ENCODE assay signal across 38 cellular contexts in genomic region chr12:94701711-94702110, GRCh38. TPM values are rescaled to one million over a fixed set of nuclear protein-coding genes. Genes with fewer than 3 reads are reported as not detected.
"Had no signal": no experiment of that assay in that cellular context is flagged by ENCODE, and none has a peak within 500 bp of the region (broad histone marks: within the 10 kb centered on the region; RNA-seq: fewer than 3 reads in every experiment).

No MANE protein-coding gene starts in this region.

- H3K9me3 Mint-ChIP-seq: activated B cell treated with CpG ODN at 0.5 μM for 24 hours; activated CD4-positive, alpha-beta memory T cell treated with anti-CD3 and anti-CD28 coated beads for 36 hours; activated CD4-positive, alpha-beta T cell treated with anti-CD3 and anti-CD28 coated beads, Interleukin-2, amount 10 ng/mL, durations not matched to agents 24 days and 14 days; activated CD8-positive, alpha-beta T cell treated with anti-CD3 and anti-CD28 coated beads for 36 hours; activated naive CD4-positive, alpha-beta T cell treated with anti-CD3 and anti-CD28 coated beads for 36 hours; activated naive CD4-positive, alpha-beta T cell treated with anti-CD3 and anti-CD28 coated beads, Interleukin-2, amount 50 U/mL, for 72 hours; activated naive CD8-positive, alpha-beta T cell treated with anti-CD3 and anti-CD28 coated beads for 36 hours; activated T-cell treated with anti-CD3 and anti-CD28 coated beads, Interleukin-2, amount 50 U/mL, for 4 hours; activated T-cell treated with anti-CD3 and anti-CD28 coated beads, Interleukin-2, amount 50 U/mL, for 72 hours; activated T-helper 1 cell treated with anti-CD3 and anti-CD28 coated beads, Interleukin-12 subunit alpha, Interleukin-12 subunit beta, Interleukin-2, Interleukin-4 antibody, amounts not matched to agents 30 ng/mL and 10 ng/mL and 1 ng/mL, durations not matched to agents 14 hours and 24 hours and 36 hours; activated T-helper 17 cell treated with anti-CD3 and anti-CD28 coated beads, Interleukin-2, amount 50 U/mL, for 72 hours; central memory CD8-positive, alpha-beta T cell; T-helper 1 cell treated with Interleukin-12 subunit alpha and Interleukin-12 subunit beta and Interleukin-4 antibody, amounts not matched to agents 30 μg/mL and 1 μg/mL, for 36 hours; T-helper 2 cell treated with Interferon-gamma antibody and Interleukin-4, amounts not matched to agents 5 μg/mL and 100 μg/mL, for 36 hours had no signal

- H3K36me3 Mint-ChIP-seq: activated CD4-positive, alpha-beta memory T cell treated with anti-CD3 and anti-CD28 coated beads for 36 hours had no signal

- H3K4me3 Mint-ChIP-seq: activated B cell treated with CpG ODN at 0.5 μM for 24 hours; activated CD4-positive, alpha-beta memory T cell treated with anti-CD3 and anti-CD28 coated beads for 36 hours; activated CD4-positive, alpha-beta T cell treated with anti-CD3 and anti-CD28 coated beads, Interleukin-2, amount 10 ng/mL, durations not matched to agents 24 days and 14 days; activated CD8-positive, alpha-beta T cell treated with anti-CD3 and anti-CD28 coated beads for 36 hours; activated naive CD4-positive, alpha-beta T cell treated with anti-CD3 and anti-CD28 coated beads for 36 hours; activated naive CD8-positive, alpha-beta T cell treated with anti-CD3 and anti-CD28 coated beads for 36 hours; activated T-cell treated with anti-CD3 and anti-CD28 coated beads, Interleukin-2, amount 50 U/mL, for 4 hours; activated T-cell treated with anti-CD3 and anti-CD28 coated beads, Interleukin-2, amount 50 U/mL, for 72 hours; activated T-helper 1 cell treated with anti-CD3 and anti-CD28 coated beads, Interleukin-12 subunit alpha, Interleukin-12 subunit beta, Interleukin-2, Interleukin-4 antibody, amounts not matched to agents 30 ng/mL and 10 ng/mL and 1 ng/mL, durations not matched to agents 14 hours and 24 hours and 36 hours; activated T-helper 17 cell treated with anti-CD3 and anti-CD28 coated beads, Interleukin-2, amount 50 U/mL, for 72 hours; central memory CD8-positive, alpha-beta T cell; T-helper 1 cell treated with Interleukin-12 subunit alpha and Interleukin-12 subunit beta and Interleukin-4 antibody, amounts not matched to agents 30 μg/mL and 1 μg/mL, for 36 hours; T-helper 2 cell treated with Interferon-gamma antibody and Interleukin-4, amounts not matched to agents 5 μg/mL and 100 μg/mL, for 36 hours had no signal

- FAIRE-seq: astrocyte, TTC549 had no signal

- H3K4me3 ChIP-seq: adrenal gland, body of pancreas, breast epithelium had no signal

- DNase-seq: activated B cell treated with CpG ODN at 0.5 μM for 24 hours; activated CD4-positive, alpha-beta memory T cell treated with anti-CD3 and anti-CD28 coated beads for 36 hours; activated CD4-positive, alpha-beta T cell treated with anti-CD3 and anti-CD28 coated beads for 4 hours; activated CD4-positive, alpha-beta T cell treated with anti-CD3 and anti-CD28 coated beads, Interleukin-2, amount 10 ng/mL, durations not matched to agents 24 days and 14 days; activated CD4-positive, alpha-beta T cell treated with anti-CD3 and anti-CD28 coated beads, Interleukin-2, amount 50 U/mL, for 1 hour; activated CD4-positive, alpha-beta T cell treated with anti-CD3 and anti-CD28 coated beads, Interleukin-2, amount 50 U/mL, for 4 hours; activated CD4-positive, CD25-positive, alpha-beta regulatory T cell treated with anti-CD3 and anti-CD28 coated beads, Interleukin-2, amount 50 U/mL, for 72 hours; activated CD8-positive, alpha-beta memory T cell treated with anti-CD3 and anti-CD28 coated beads, Interleukin-2, amount 50 U/mL, for 4 hours; activated CD8-positive, alpha-beta T cell treated with anti-CD3 and anti-CD28 coated beads for 36 hours; activated effector memory CD4-positive, alpha-beta T cell treated with anti-CD3 and anti-CD28 coated beads, Interleukin-2, amount 50 U/mL, for 16 hours; activated gamma-delta T cell treated with Interleukin-2 at 50 U/mL for 16 hours; activated naive CD4-positive, alpha-beta T cell; activated naive CD4-positive, alpha-beta T cell treated with anti-CD3 and anti-CD28 coated beads for 36 hours; activated naive CD4-positive, alpha-beta T cell treated with anti-CD3 and anti-CD28 coated beads, Interleukin-2, amount 50 U/mL, for 16 hours; activated naive CD8-positive, alpha-beta T cell treated with anti-CD3 and anti-CD28 coated beads for 36 hours; activated T-cell treated with anti-CD3 and anti-CD28 coated beads for 4 hours; activated T-cell treated with anti-CD3 and anti-CD28 coated beads, Interleukin-2, amount 50 U/mL, for 1 hour; activated T-cell treated with anti-CD3 and anti-CD28 coated beads, Interleukin-2, amount 50 U/mL, for 4 hours; activated T-cell treated with anti-CD3 and anti-CD28 coated beads, Interleukin-2, amount 50 U/mL, for 72 hours; adrenal gland; amniotic stem cell; aorta; body of pancreas; brain microvascular endothelial cell; SW 1271; T-helper 1 cell; T-helper 2 cell; T-helper 9 cell had no signal

- H3K27me3 Mint-ChIP-seq: activated B cell treated with CpG ODN at 0.5 μM for 24 hours; activated naive CD8-positive, alpha-beta T cell treated with anti-CD3 and anti-CD28 coated beads for 36 hours; central memory CD8-positive, alpha-beta T cell had no signal

- H3K36me3 ChIP-seq: adrenal gland, brain microvascular endothelial cell, breast epithelium had no signal

- H3K4me1 Mint-ChIP-seq: activated CD4-positive, alpha-beta T cell treated with anti-CD3 and anti-CD28 coated beads, Interleukin-2, amount 10 ng/mL, durations not matched to agents 24 days and 14 days; activated T-helper 17 cell treated with anti-CD3 and anti-CD28 coated beads, Interleukin-2, amount 50 U/mL, for 72 hours had no signal

- ATAC-seq: activated CD8-positive, alpha-beta T cell treated with anti-CD3 and anti-CD28 coated beads for 36 hours; activated naive CD4-positive, alpha-beta T cell treated with anti-CD3 and anti-CD28 coated beads, Interleukin-2, amount 50 U/mL, for 72 hours; activated T-cell treated with anti-CD3 and anti-CD28 coated beads, Interleukin-2, amount 50 U/mL, for 4 hours; activated T-cell treated with anti-CD3 and anti-CD28 coated beads, Interleukin-2, amount 50 U/mL, for 72 hours; activated T-helper 17 cell treated with anti-CD3 and anti-CD28 coated beads, Interleukin-2, amount 50 U/mL, for 72 hours; body of pancreas had no signal

- H3K27ac ChIP-seq: adrenal gland, body of pancreas, brain microvascular endothelial cell, breast epithelium, VCaP had no signal

- H3K9me3 ChIP-seq: adrenal gland, body of pancreas, breast epithelium had no signal

- H3K27me3 ChIP-seq: adrenal gland, body of pancreas, brain microvascular endothelial cell, breast epithelium had no signal

- H3K4me1 ChIP-seq: breast epithelium had no signal

- H3K27ac Mint-ChIP-seq: activated B cell treated with CpG ODN at 0.5 μM for 24 hours; activated CD4-positive, alpha-beta memory T cell treated with anti-CD3 and anti-CD28 coated beads for 36 hours; activated CD4-positive, alpha-beta T cell treated with anti-CD3 and anti-CD28 coated beads, Interleukin-2, amount 10 ng/mL, durations not matched to agents 24 days and 14 days; activated CD8-positive, alpha-beta T cell treated with anti-CD3 and anti-CD28 coated beads for 36 hours; activated naive CD4-positive, alpha-beta T cell treated with anti-CD3 and anti-CD28 coated beads for 36 hours; activated naive CD4-positive, alpha-beta T cell treated with anti-CD3 and anti-CD28 coated beads, Interleukin-2, amount 50 U/mL, for 72 hours; activated naive CD8-positive, alpha-beta T cell treated with anti-CD3 and anti-CD28 coated beads for 36 hours; activated T-cell treated with anti-CD3 and anti-CD28 coated beads, Interleukin-2, amount 50 U/mL, for 72 hours; activated T-helper 1 cell treated with anti-CD3 and anti-CD28 coated beads, Interleukin-12 subunit alpha, Interleukin-12 subunit beta, Interleukin-2, Interleukin-4 antibody, amounts not matched to agents 30 ng/mL and 10 ng/mL and 1 ng/mL, durations not matched to agents 14 hours and 24 hours and 36 hours; activated T-helper 17 cell treated with anti-CD3 and anti-CD28 coated beads, Interleukin-2, amount 50 U/mL, for 72 hours; T-helper 1 cell treated with Interleukin-12 subunit alpha and Interleukin-12 subunit beta and Interleukin-4 antibody, amounts not matched to agents 30 μg/mL and 1 μg/mL, for 36 hours; T-helper 2 cell treated with Interferon-gamma antibody and Interleukin-4, amounts not matched to agents 5 μg/mL and 100 μg/mL, for 36 hours had no signal

RNA-seq across cellular contexts. Expression of gene TMCC3, which starts 51.4 kb away (rescaled TPM):
- total RNA-seq: activated CD4-positive, alpha-beta T cell treated with anti-CD3 and anti-CD28 coated beads, Interleukin-2, amount 10 ng/mL, durations not matched to agents 24 days and 14 days; activated naive CD4-positive, alpha-beta T cell treated with anti-CD3 and anti-CD28 coated beads, Interleukin-2, amount 50 U/mL, for 72 hours had no signal
